12 cellular contexts compared by ENCODE assay signal in the genomic region with DNA sequence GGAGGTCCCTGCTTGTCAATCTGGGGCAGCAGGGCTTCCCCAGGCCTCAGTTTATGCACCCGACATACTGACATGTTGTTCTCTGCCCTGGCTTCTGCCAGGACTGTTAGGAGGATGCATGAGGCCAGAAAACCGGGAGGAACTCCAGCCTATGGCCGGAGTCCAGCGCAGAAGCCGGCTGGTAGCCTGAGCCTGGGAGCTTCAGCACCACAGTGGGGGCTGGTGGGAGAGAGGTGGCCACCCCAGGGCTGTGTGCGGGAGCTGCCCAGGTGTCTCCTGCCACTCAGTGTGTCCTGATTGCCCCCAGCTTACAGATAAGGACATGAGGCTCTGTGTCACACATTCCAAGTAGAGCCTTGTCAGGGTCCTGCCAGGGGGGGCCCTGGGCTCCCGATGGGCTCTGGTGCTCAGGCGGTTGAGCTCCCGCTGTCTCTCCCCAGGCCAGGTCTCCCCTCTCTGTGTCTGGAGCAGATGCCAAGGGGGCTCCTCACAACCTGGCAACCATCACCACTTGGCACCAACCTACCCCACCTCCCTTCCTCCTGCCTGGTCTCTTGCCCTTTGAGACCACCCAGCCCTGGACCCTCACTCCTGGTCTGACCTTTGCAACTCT. TPM values are rescaled to one million over a fixed set of nuclear protein-coding genes. Genes with fewer than 3 reads are reported as not detected.
DNase-seq lines count a peak whose midpoint lies in the region; ATAC-seq and TF ChIP-seq lines count a peak whose summit lies in the region.
"Had no signal": no experiment of that assay in that cellular context is flagged by ENCODE, and none has a peak within 500 bp of the region (broad histone marks: within the 10 kb centered on the region; RNA-seq: fewer than 3 reads in every experiment).

No MANE protein-coding gene starts in this region.

- peak overlapping the region; percentile 74 for H3K27ac ChIP-seq in upper lobe of right lung

- H3K27ac Mint-ChIP-seq in activated CD8-positive, alpha-beta memory T cell treated with anti-CD3 and anti-CD28 coated beads, Interleukin-2, amount 10 ng/mL, durations not matched to agents 7 days and 5 days, result no peak overlapping the region
- no peak overlapping the region for H3K27ac Mint-ChIP-seq in neural crest cell (ENCODE audit: unreplicated experiment)

- peaks cover 26% of the 10 kb centered on the region for H3K4me1 ChIP-seq in upper lobe of right lung

- H3K9me3 Mint-ChIP-seq in activated CD8-positive, alpha-beta memory T cell treated with anti-CD3 and anti-CD28 coated beads, Interleukin-2, amount 10 ng/mL, durations not matched to agents 7 days and 5 days (ENCODE audit: low read depth), result no peaks in the 10 kb centered on the region
- no peaks in the 10 kb centered on the region for H3K9me3 Mint-ChIP-seq in neural crest cell

- no peak overlapping the region for H3K4me3 Mint-ChIP-seq in activated CD8-positive, alpha-beta memory T cell treated with anti-CD3 and anti-CD28 coated beads, Interleukin-2, amount 10 ng/mL, durations not matched to agents 7 days and 5 days
- no peak overlapping the region for H3K4me3 Mint-ChIP-seq in neural crest cell

- no peaks in the 10 kb centered on the region for H3K36me3 ChIP-seq in upper lobe of right lung

- ATAC-seq in activated CD8-positive, alpha-beta memory T cell treated with anti-CD3 and anti-CD28 coated beads, Interleukin-2, amount 10 ng/mL, durations not matched to agents 7 days and 5 days, result no peak
- ATAC-seq in Right ventricle myocardium superior (ENCODE audit: poor library complexity), result peak; percentile 54
- ATAC-seq in upper lobe of right lung, result no peak
- ATAC-seq in HG02798 (IDR thresholded peaks at IDR 0.05; ENCODE audit: poor library complexity, unreplicated experiment), result no peak
- ATAC-seq in HG03175 (IDR thresholded peaks at IDR 0.05; ENCODE audit: unreplicated experiment), result no peak

- H3K36me3 Mint-ChIP-seq in activated CD8-positive, alpha-beta memory T cell treated with anti-CD3 and anti-CD28 coated beads, Interleukin-2, amount 10 ng/mL, durations not matched to agents 7 days and 5 days, result no peaks in the 10 kb centered on the region
- H3K36me3 Mint-ChIP-seq in neural crest cell (ENCODE audit: low read depth), result no peaks in the 10 kb centered on the region

- H3K4me3 ChIP-seq in upper lobe of right lung, result no peak overlapping the region

- intact Hi-C loops in Right ventricle myocardium superior (cut with DNase I), result loop anchor here (10.0 kb wide), 2 partner anchors 65 to 225 kb away; a partner anchor contains a TSS
- intact Hi-C loops in upper lobe of right lung (cut with DNase I), result no loop called here

- TF ChIP-seq CTCF in neural crest cell (conservative IDR thresholded peaks at IDR 0.05), result no peak
- no peak for TF ChIP-seq CTCF in upper lobe of right lung (IDR thresholded peaks at IDR 0.05)

- DNase-seq in activated CD8-positive, alpha-beta memory T cell treated with anti-CD3 and anti-CD28 coated beads, Interleukin-2, amount 50 U/mL, for 48 hours, result peak; percentile 36
- no peak for DNase-seq in activated CD8-positive, alpha-beta memory T cell treated with anti-CD3 and anti-CD28 coated beads, Interleukin-2, amount 10 ng/mL, durations not matched to agents 7 days and 5 days
- peak; percentile 74 for DNase-seq in Right ventricle myocardium superior
- peak; percentile 1 for DNase-seq in neural crest cell (ENCODE audit: low read depth, low spot score)
- DNase-seq in upper lobe of right lung, result no peak
- no peak for DNase-seq in activated CD4-positive, alpha-beta T cell treated with anti-CD3 and anti-CD28 coated beads for 4 hours
- DNase-seq: ACHN, cortex of kidney, NCI-H1694 treated with DMSO at 0.1 percent for 48 hours, T1000 had no signal

- H3K27me3 ChIP-seq in upper lobe of right lung, result no peaks in the 10 kb centered on the region

- no peaks in the 10 kb centered on the region for H3K9me3 ChIP-seq in upper lobe of right lung

- CTCF ChIA-PET in activated CD8-positive, alpha-beta memory T cell treated with anti-CD3 and anti-CD28 coated beads, Interleukin-2, amount 10 ng/mL, durations not matched to agents 7 days and 5 days (lab: Charles Lee), result interaction anchor here (1.0 kb wide), 1 partner anchor 87 kb away, joined by 3 read pairs; no protein-coding TSS in a partner anchor

- peaks cover 2% of the 10 kb centered on the region for H3K4me1 Mint-ChIP-seq in activated CD8-positive, alpha-beta memory T cell treated with anti-CD3 and anti-CD28 coated beads, Interleukin-2, amount 10 ng/mL, durations not matched to agents 7 days and 5 days
- H3K4me1 Mint-ChIP-seq in neural crest cell, result peaks cover 20% of the 10 kb centered on the region

- no peaks in the 10 kb centered on the region for H3K27me3 Mint-ChIP-seq in activated CD8-positive, alpha-beta memory T cell treated with anti-CD3 and anti-CD28 coated beads, Interleukin-2, amount 10 ng/mL, durations not matched to agents 7 days and 5 days
- no peaks in the 10 kb centered on the region for H3K27me3 Mint-ChIP-seq in neural crest cell (ENCODE audit: low read depth)

RNA-seq across cellular contexts. Expression of a gene that starts 32.3 kb away (rescaled TPM):
- total RNA-seq in activated CD8-positive, alpha-beta memory T cell treated with anti-CD3 and anti-CD28 coated beads, Interleukin-2, amount 10 ng/mL, durations not matched to agents 7 days and 5 days, result 100 to 1,000 TPM; 119 to 144 TPM
- total RNA-seq in Right ventricle myocardium superior (146 TPM), neural crest cell (74.2 and 76.8 TPM in 2 replicates), upper lobe of right lung (30.7 TPM)

Comparison
In these comparisons a context has a peak if more than half of its experiments do, and no peak if none do; other contexts are left out.
1. DNase-seq: peak in activated CD8-positive, alpha-beta memory T cell treated with anti-CD3 and anti-CD28 coated beads, Interleukin-2, amount 50 U/mL, for 48 hours (single experiment), Right ventricle myocardium superior (single experiment) and neural crest cell (single experiment); none in activated CD8-positive, alpha-beta memory T cell treated with anti-CD3 and anti-CD28 coated beads, Interleukin-2, amount 10 ng/mL, durations not matched to agents 7 days and 5 days (single experiment), upper lobe of right lung (single experiment) and activated CD4-positive, alpha-beta T cell treated with anti-CD3 and anti-CD28 coated beads for 4 hours (0 of 2).